Comparison of ENCODE assay signal across 16 cellular contexts in genomic region chr4:37771771-37772170, GRCh38. TPM values are rescaled to one million over a fixed set of nuclear protein-coding genes. Genes with fewer than 3 reads are reported as not detected.
DNase-seq lines count a peak whose midpoint lies in the region; ATAC-seq and TF ChIP-seq lines count a peak whose summit lies in the region.
"Had no signal": no experiment of that assay in that cellular context is flagged by ENCODE, and none has a peak within 500 bp of the region (broad histone marks: within the 10 kb centered on the region; RNA-seq: fewer than 3 reads in every experiment).

No MANE protein-coding gene starts in this region.

- TF ChIP-seq CTCF in body of pancreas (IDR thresholded peaks at IDR 0.05): no peak
- TF ChIP-seq CTCF in neutrophil (IDR thresholded peaks at IDR 0.05): no peak
- TF ChIP-seq CTCF in stomach (IDR thresholded peaks at IDR 0.05): no peak

- no peaks in the 10 kb centered on the region for H3K9me3 ChIP-seq in body of pancreas
- H3K9me3 ChIP-seq in neutrophil: no peaks in the 10 kb centered on the region
- H3K9me3 ChIP-seq in stomach: no peaks in the 10 kb centered on the region
- H3K9me3 ChIP-seq: A549, Caco-2 had no signal

- WGBS in body of pancreas, 2 donors: 14 to 21% methylated on average over 2 of the region's 2 CpGs
- 22 to 71% (median 32%) methylated on average over 2 of the region's 2 CpGs for WGBS in stomach, 5 donors

- DNase-seq in body of pancreas (peak; percentile 21 to 64 (median 36)), stomach (peak; percentile 36), iPS-NIHi7 (ENCODE audit: extremely low spot score) (no peak)
- DNase-seq: AML-193; Caco-2; Calu3; CD4-positive, alpha-beta T cell; CD8-positive, alpha-beta T cell; DMS79 treated with DMSO at 0.1 percent for 48 hours; GF-D8 had no signal

- peaks cover 51% of the 10 kb centered on the region for H3K4me1 ChIP-seq in body of pancreas
- H3K4me1 ChIP-seq in neutrophil (ENCODE audit: control insufficient read depth in 1 of 2, insufficient read depth in 1 of 2, low read depth in 1 of 2, low read length in 1 of 2): peaks cover 34 to 37% of the 10 kb centered on the region in 2 experiments
- peaks cover 11 to 18% (median 16%) of the 10 kb centered on the region in 4 donors for H3K4me1 ChIP-seq in stomach
- H3K4me1 ChIP-seq: A549, Caco-2 had no signal

- H3K4me3 ChIP-seq in body of pancreas: no peak overlapping the region
- no peak overlapping the region for H3K4me3 ChIP-seq in neutrophil (ENCODE audit: low read depth in 1 of 2, low read length in 1 of 2)
- no peak overlapping the region for H3K4me3 ChIP-seq in stomach
- H3K4me3 ChIP-seq: A549; BLaER1 treated with 17β-estradiol and CSF1 and Interleukin-3, amounts not matched to agents 10 nM and 100 nM had no signal

- intact Hi-C loops in body of pancreas (cut with DNase I): no loop called here
- intact Hi-C loops in stomach (cut with DNase I; ENCODE audit: low total_unique reads): no loop called here

- H3K36me3 ChIP-seq in body of pancreas (replicated peaks in 1 of 2; ENCODE audit: insufficient read depth in 1 of 2, low read depth in 2 of 2) (no peaks in the 10 kb centered on the region), neutrophil (no peaks in the 10 kb centered on the region), stomach (no peaks in the 10 kb centered on the region)
- H3K36me3 ChIP-seq: BLaER1 treated with 17β-estradiol and CSF1 and Interleukin-3, amounts not matched to agents 10 nM and 100 nM had no signal

- H3K27ac ChIP-seq in body of pancreas (peak overlapping the region in 3 of 4 donors; percentile 28 to 59 (median 47)), neutrophil (peak overlapping the region; percentile 68), stomach (peak overlapping the region; percentile 10 to 65 (median 49))
- H3K27ac ChIP-seq: 22Rv1; A549; BLaER1 treated with 17β-estradiol and CSF1 and Interleukin-3, amounts not matched to agents 10 nM and 100 nM; C4-2B had no signal

- TF ChIP-seq EP300 in stomach (IDR thresholded peaks at IDR 0.05): no peak

- ATAC-seq in body of pancreas: peak; percentile 67
- no peak for ATAC-seq in HG02973 (IDR thresholded peaks at IDR 0.05; ENCODE audit: unreplicated experiment)
- ATAC-seq: A549; CD8-positive, alpha-beta T cell had no signal

- H3K27me3 ChIP-seq in body of pancreas: no peaks in the 10 kb centered on the region
- no peaks in the 10 kb centered on the region for H3K27me3 ChIP-seq in neutrophil
- no peaks in the 10 kb centered on the region for H3K27me3 ChIP-seq in stomach
- H3K27me3 ChIP-seq: BLaER1 treated with 17β-estradiol and CSF1 and Interleukin-3, amounts not matched to agents 10 nM and 100 nM had no signal

- no peak for TF ChIP-seq POLR2A in body of pancreas (IDR thresholded peaks at IDR 0.05)
- TF ChIP-seq POLR2A in stomach (IDR thresholded peaks at IDR 0.05): no peak

RNA-seq across cellular contexts. Expression of gene PGM2, which starts 54.7 kb away (rescaled TPM):
- total RNA-seq in body of pancreas (10 to 100 TPM in 1 of 2 donors, 1 to 10 TPM in 1; 6.0 to 39.2 TPM), stomach (10 to 100 TPM in 4 of 5 donors, 1 to 10 TPM in 1; 8.7 to 53.1 (median 14.0) TPM)
- 10 to 100 TPM in 1 of 3 donors, 1 to 10 TPM in 2; 7.4 to 16.8 (median 8.7) TPM for polyA plus RNA-seq in stomach
